ENCODE assay signal across 30 cellular contexts in the genomic region with DNA sequence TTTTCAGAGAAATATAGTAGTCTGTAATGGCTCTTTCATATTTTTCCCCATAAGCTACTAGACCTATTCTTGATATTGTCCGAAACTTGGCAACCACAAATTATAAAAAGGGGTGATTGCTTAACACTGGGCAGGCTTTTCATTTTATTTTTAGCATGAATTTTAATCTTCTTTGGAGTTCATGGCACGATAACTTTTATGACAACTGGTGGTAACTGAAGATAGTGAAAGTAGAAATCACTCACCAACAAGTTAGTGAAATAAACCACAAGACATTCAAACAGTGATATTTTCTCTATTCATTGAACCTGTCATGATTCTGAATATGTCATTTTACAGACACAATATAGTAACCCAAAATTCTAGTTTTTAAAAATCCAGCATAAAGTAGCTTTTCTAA.
DNase-seq lines count a peak whose midpoint lies in the region; ATAC-seq and TF ChIP-seq lines count a peak whose summit lies in the region.
"Had no signal": no experiment of that assay in that cellular context is flagged by ENCODE, and none has a peak within 500 bp of the region (broad histone marks: within the 10 kb centered on the region; RNA-seq: fewer than 3 reads in every experiment).

No MANE protein-coding gene starts in this region.

- H3K4me2 ChIP-seq in KMS-11 = peak overlapping the region; percentile 27; the same call in 1 of the 2 replicates
- H3K4me2 ChIP-seq: SK-N-SH had no signal

- no peaks in the 10 kb centered on the region for H3K79me2 ChIP-seq in KMS-11 (ENCODE audit: insufficient read depth, low read depth)
- H3K79me2 ChIP-seq: parathyroid adenoma had no signal

- no peak overlapping the region for H3K9ac ChIP-seq in KMS-11
- H3K9ac ChIP-seq: parathyroid adenoma, SK-N-SH had no signal

- H3K9me3 ChIP-seq in psoas muscle = no peaks in the 10 kb centered on the region
- H3K9me3 ChIP-seq in left lung = no peaks in the 10 kb centered on the region
- H3K9me3 ChIP-seq: heart right ventricle, SK-N-SH, tibial nerve had no signal

- H3K27ac ChIP-seq in KMS-11 = no peak overlapping the region
- H3K27ac ChIP-seq in psoas muscle = no peak overlapping the region
- no peak overlapping the region for H3K27ac ChIP-seq in left lung
- H3K27ac ChIP-seq: brain microvascular endothelial cell, dorsolateral prefrontal cortex, heart right ventricle, parathyroid adenoma, RWPE1, tibial nerve had no signal

- H2AFZ ChIP-seq in KMS-11 (ENCODE audit: low read depth) = no peak overlapping the region
- H2AFZ ChIP-seq: parathyroid adenoma had no signal

- peaks cover 35% of the 10 kb centered on the region for H3K4me1 ChIP-seq in KMS-11 (ENCODE audit: low read depth, poor library complexity, severe bottlenecking)
- peaks cover 6% of the 10 kb centered on the region for H3K4me1 ChIP-seq in psoas muscle
- no peaks in the 10 kb centered on the region for H3K4me1 ChIP-seq in left lung
- H3K4me1 ChIP-seq: parathyroid adenoma, tibial nerve had no signal

- DNase-seq in NOMO-1 treated with dmso at 0.1 percent for 144 hours (lab: John Stamatoyannopoulos, UW; ENCODE audit: unreplicated experiment) = peak; percentile 50
- no peak for DNase-seq in psoas muscle
- no peak for DNase-seq in activated CD4-positive, CD25-positive, alpha-beta regulatory T cell (lab: John Stamatoyannopoulos, UW)
- DNase-seq in activated naive CD4-positive, alpha-beta T cell (lab: John Stamatoyannopoulos, UW) = no peak
- DNase-seq in left ventricle myocardium superior = no peak
- DNase-seq in left lung = no peak
- DNase-seq: ACHN; activated CD4-positive, alpha-beta memory T cell treated with anti-CD3 and anti-CD28 coated beads for 36 hours; activated CD4-positive, CD25-positive, alpha-beta regulatory T cell treated with anti-CD3 and anti-CD28 coated beads, Interleukin-2, amount 50 U/mL, for 72 hours; amniotic stem cell; brain microvascular endothelial cell; CD8-positive, alpha-beta T cell; dorsolateral prefrontal cortex; H7; heart right ventricle; KBM-7; NCI-H146; NCI-H2107; NCI-H345; NCI-H69; right cardiac atrium; SK-N-SH; stimulated activated CD4-positive, alpha-beta T cell treated with anti-CD3 and anti-CD28 coated beads, Interleukin-12 subunit alpha, Interleukin-12 subunit beta, amount 100 ng/mL, for 4 hours; stimulated activated CD4-positive, alpha-beta T cell treated with anti-CD3 and anti-CD28 coated beads, Interleukin-4, amount 100 ng/mL, for 1 hour; T-helper 17 cell had no signal

- H3K27me3 ChIP-seq in KMS-11 (ENCODE audit: insufficient read depth, low read depth) = no peaks in the 10 kb centered on the region
- no peaks in the 10 kb centered on the region for H3K27me3 ChIP-seq in psoas muscle (ENCODE audit: insufficient read depth in 3 of 3, low read length in 2 of 3)
- no peaks in the 10 kb centered on the region for H3K27me3 ChIP-seq in left lung
- H3K27me3 ChIP-seq: brain microvascular endothelial cell, dorsolateral prefrontal cortex, heart right ventricle, tibial nerve had no signal

- H3K4me3 ChIP-seq in KMS-11 (IDR thresholded peaks at IDR 0.05; ENCODE audit: insufficient read depth, low read depth, low read length) (no peak overlapping the region), psoas muscle (no peak overlapping the region), left lung (no peak overlapping the region)
- H3K4me3 ChIP-seq: dorsolateral prefrontal cortex, heart right ventricle, tibial nerve had no signal

- WGBS in psoas muscle, 3 donors = 17 to 37% (median 21%) methylated on average over 2 of the region's 2 CpGs

- TF ChIP-seq CTCF in KMS-11 (conservative IDR thresholded peaks at IDR 0.05; ENCODE audit: low read depth, low read length) (no peak), psoas muscle (IDR thresholded peaks at IDR 0.05) (no peak), left lung (IDR thresholded peaks at IDR 0.05) (no peak)

- no peaks in the 10 kb centered on the region for H3K36me3 ChIP-seq in KMS-11 (ENCODE audit: insufficient read depth)
- no peaks in the 10 kb centered on the region for H3K36me3 ChIP-seq in psoas muscle (ENCODE audit: insufficient read depth in 1 of 2, low read depth in 1 of 2)
- H3K36me3 ChIP-seq in left lung = no peaks in the 10 kb centered on the region
- H3K36me3 ChIP-seq: brain microvascular endothelial cell, heart right ventricle, tibial nerve had no signal

- intact Hi-C loops in psoas muscle (cut with DNase I) (no loop called here), left ventricle myocardium superior (cut with micrococcal nuclease) (no loop called here), left lung (cut with DNase I) (no loop called here)

- no peaks in the 10 kb centered on the region for H4K20me1 ChIP-seq in KMS-11 (ENCODE audit: insufficient read depth)

- ATAC-seq in GM21717 (IDR thresholded peaks at IDR 0.05; ENCODE audit: unreplicated experiment) (peak; percentile 48), psoas muscle (peak in 3 of 4 donors; percentile 53 to 76 (median 58)), left ventricle myocardium superior (no peak), left lung (no peak)
- ATAC-seq: CD8-positive, alpha-beta T cell; heart right ventricle; right cardiac atrium; T-helper 17 cell had no signal

Comparison
In these comparisons a context has a peak if more than half of its experiments do, and no peak if none do; other contexts are left out.
1. ATAC-seq: peak in GM21717 (single experiment) and psoas muscle (3 of 4); none in left ventricle myocardium superior (single experiment) and left lung (single experiment).